Comparison of ENCODE assay signal across 11 cellular contexts in the genomic region with DNA sequence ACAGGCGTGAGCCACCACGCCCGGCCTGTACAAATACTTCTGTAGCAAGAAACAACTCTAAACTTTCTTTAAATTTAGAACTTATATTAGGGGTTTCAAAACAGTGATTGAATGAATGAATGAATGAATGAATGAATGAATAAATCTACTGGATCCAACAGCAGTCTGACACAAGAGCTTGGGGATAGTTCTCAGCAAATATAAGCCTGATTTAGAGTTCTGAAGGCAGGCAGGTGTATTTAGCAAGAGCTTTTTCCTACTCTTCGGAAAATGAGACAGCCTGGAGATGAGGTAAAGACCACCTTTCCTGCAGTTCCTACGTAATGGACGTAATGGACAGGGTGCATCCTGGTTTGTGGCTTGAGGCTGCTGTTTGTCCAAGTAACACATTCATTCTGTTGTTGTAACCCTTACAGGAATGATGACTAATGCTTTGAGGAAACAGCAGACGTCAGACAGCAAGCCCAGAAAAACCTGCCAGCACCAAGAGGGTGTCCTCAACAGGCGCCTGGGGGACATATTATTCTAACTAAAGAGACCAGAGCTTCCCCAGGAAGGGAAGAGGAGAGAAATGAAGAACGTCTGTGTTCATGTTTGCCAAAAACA.
DNase-seq lines count a peak whose midpoint lies in the region; ATAC-seq and TF ChIP-seq lines count a peak whose summit lies in the region.
"Had no signal": no experiment of that assay in that cellular context is flagged by ENCODE, and none has a peak within 500 bp of the region (broad histone marks: within the 10 kb centered on the region; RNA-seq: fewer than 3 reads in every experiment).

No MANE protein-coding gene starts in this region.

- ATAC-seq in left lung (peak; percentile 89), GM21723 (IDR thresholded peaks at IDR 0.05; ENCODE audit: unreplicated experiment) (no peak), HG02642 (IDR thresholded peaks at IDR 0.05; ENCODE audit: poor library complexity, unreplicated experiment) (no peak)

- intact Hi-C loops in left lung (cut with DNase I) = no loop called here

- TF ChIP-seq CTCF in AG04449 (IDR thresholded peaks at IDR 0.05; ENCODE audit: insufficient read depth, low read length, missing control alignments) (no peak), left lung (IDR thresholded peaks at IDR 0.05) (no peak)

- H3K4me1 ChIP-seq in left lung = peaks cover 9 to 10% of the 10 kb centered on the region in 2 donors

- POLR2A ChIA-PET in AG04449 (lab: Yijun Ruan, JAX) = no interaction called here

- peak overlapping the region in 1 of 2 donors; percentile 80 for H3K27ac ChIP-seq in left lung

- H3K27me3 ChIP-seq in left lung = no peaks in the 10 kb centered on the region

- CTCF ChIA-PET in AG04449 (lab: Yijun Ruan, JAX) = no interaction called here

- no peaks in the 10 kb centered on the region for H3K36me3 ChIP-seq in left lung

- no peaks in the 10 kb centered on the region for H3K9me3 ChIP-seq in left lung

- DNase-seq in AG04449 (ENCODE audit: low read depth, low spot score) (peak; percentile 0), Kasumi-1 (lab: John Stamatoyannopoulos, UW) (peak; percentile 58 to 67), brain pericyte (ENCODE audit: low read depth, low spot score) (peak; percentile 89), left lung (peak in 1 of 2 donors; percentile 44), NCI-H1930 (lab: John Stamatoyannopoulos, UW) (no peak), NCI-H1694 (lab: John Stamatoyannopoulos, UW) (no peak)
- DNase-seq: CD4-positive, CD25-positive, alpha-beta regulatory T cell; occipital lobe; stimulated activated CD8-positive, alpha-beta memory T cell treated with anti-CD3 and anti-CD28 coated beads, Interleukin-4, amount 100 ng/mL, for 48 hours had no signal

- no peak overlapping the region for H3K4me3 ChIP-seq in AG04449 (ENCODE audit: low read depth, low read length)
- H3K4me3 ChIP-seq in left lung = no peak overlapping the region

Comparison
In these comparisons a context has a peak if more than half of its experiments do, and no peak if none do; other contexts are left out.
1. DNase-seq: peak in AG04449 (single experiment), Kasumi-1 (2 of 2) and brain pericyte (single experiment); none in NCI-H1930 (0 of 2) and NCI-H1694 (single experiment).